In genomic region chr11:24709928-24710565, GRCh38 we compare ENCODE assay signal across 2 cellular contexts.
TF ChIP-seq lines count a peak whose summit lies in the region.

No MANE protein-coding gene starts in this region.

TF ChIP-seq in SK-N-SH, 30 proteins besides CTCF, POLR2A, EP300 and RAD21:
- TF ChIP-seq ZBTB33 (IDR thresholded peaks at IDR 0.05; ENCODE audit: borderline replicate concordance, low read depth) = no peak
- TF ChIP-seq MAX (IDR thresholded peaks at IDR 0.05; ENCODE audit: low read depth) = no peak
- TF ChIP-seq RCOR1 (IDR thresholded peaks at IDR 0.05; ENCODE audit: low read length) = no peak
- TF ChIP-seq TAF1 (IDR thresholded peaks at IDR 0.05; ENCODE audit: borderline replicate concordance, low read depth, low read length) = no peak
- TF ChIP-seq YY1 (IDR thresholded peaks at IDR 0.05; ENCODE audit: low read depth) = no peak
- TF ChIP-seq RFX5 (IDR thresholded peaks at IDR 0.05; ENCODE audit: low read length) = no peak
- TF ChIP-seq SMC3 (IDR thresholded peaks at IDR 0.05; ENCODE audit: low read depth, low read length) = no peak
- TF ChIP-seq FOXM1 (IDR thresholded peaks at IDR 0.05; ENCODE audit: low read depth) = no peak
- TF ChIP-seq FOSL2 (IDR thresholded peaks at IDR 0.05; ENCODE audit: borderline replicate concordance, low read depth) = no peak
- TF ChIP-seq REST (IDR thresholded peaks at IDR 0.05; ENCODE audit: low read depth, low read length) = no peak
- no peak for TF ChIP-seq MXI1 (IDR thresholded peaks at IDR 0.05; ENCODE audit: low read depth, low read length)
TF ChIP-seq in SK-N-SH: peak in this region for 0.

TF ChIP-seq in SK-N-SH treated with all-trans-retinoic acid at 6 μM for 48 hours, 23 proteins besides CTCF, POLR2A, EP300 and RAD21 (continued from another document):
- TF ChIP-seq POU6F1 (CRISPR knock-in tag; IDR thresholded peaks at IDR 0.05; ENCODE audit: borderline replicate concordance, low read depth) = no peak
- no peak for TF ChIP-seq RARB (CRISPR knock-in tag; IDR thresholded peaks at IDR 0.05)
- TF ChIP-seq ESRRG (CRISPR knock-in tag; IDR thresholded peaks at IDR 0.05) = no peak
- TF ChIP-seq ISL1 (CRISPR knock-in tag; IDR thresholded peaks at IDR 0.05) = no peak
- TF ChIP-seq TCF4 (CRISPR knock-in tag; IDR thresholded peaks at IDR 0.05; ENCODE audit: borderline replicate concordance) = no peak
- TF ChIP-seq TSHZ2 (CRISPR knock-in tag; IDR thresholded peaks at IDR 0.05) = no peak
- TF ChIP-seq ARNTL (CRISPR knock-in tag; IDR thresholded peaks at IDR 0.05; ENCODE audit: borderline replicate concordance, low read depth) = no peak
- no peak for TF ChIP-seq PATZ1 (CRISPR knock-in tag; IDR thresholded peaks at IDR 0.05; ENCODE audit: borderline replicate concordance)
- TF ChIP-seq ZNF70 (CRISPR knock-in tag; IDR thresholded peaks at IDR 0.05) = no peak
- no peak for TF ChIP-seq GLIS3 (CRISPR knock-in tag; IDR thresholded peaks at IDR 0.05)
- no peak for TF ChIP-seq BACH2 (CRISPR knock-in tag; IDR thresholded peaks at IDR 0.05; ENCODE audit: borderline replicate concordance)
- no peak for TF ChIP-seq OSR1 (CRISPR knock-in tag; IDR thresholded peaks at IDR 0.05)
- no peak for TF ChIP-seq CSDC2 (CRISPR knock-in tag; IDR thresholded peaks at IDR 0.05)
- TF ChIP-seq ZNF8 (CRISPR knock-in tag; IDR thresholded peaks at IDR 0.05) = no peak
- TF ChIP-seq TOX (CRISPR knock-in tag; IDR thresholded peaks at IDR 0.05; ENCODE audit: borderline replicate concordance) = no peak
